In genomic region chr9:92717201-92718085, GRCh38 we compare ENCODE assay signal across 10 cellular contexts. TPM values are rescaled to one million over a fixed set of nuclear protein-coding genes. Genes with fewer than 3 reads are reported as not detected.
DNase-seq lines count a peak whose midpoint lies in the region; ATAC-seq and TF ChIP-seq lines count a peak whose summit lies in the region.
"Had no signal": no experiment of that assay in that cellular context is flagged by ENCODE, and none has a peak within 500 bp of the region (broad histone marks: within the 10 kb centered on the region; RNA-seq: fewer than 3 reads in every experiment).

No MANE protein-coding gene starts in this region.

- peak overlapping the region; percentile 34 for H3K27ac Mint-ChIP-seq in activated CD8-positive, alpha-beta T cell treated with anti-CD3 and anti-CD28 coated beads for 36 hours

- no peak overlapping the region for H3K4me2 ChIP-seq in trophoblast cell (ENCODE audit: low read length)

- H3K9ac ChIP-seq in trophoblast cell (ENCODE audit: low read length): no peak overlapping the region

- no peaks in the 10 kb centered on the region for H3K9me3 Mint-ChIP-seq in activated CD8-positive, alpha-beta T cell treated with anti-CD3 and anti-CD28 coated beads for 36 hours

- peaks cover 5% of the 10 kb centered on the region for H3K9me3 ChIP-seq in trophoblast cell (ENCODE audit: insufficient read depth, low read depth, low read length)

- no peak overlapping the region for H4K12ac ChIP-seq in trophoblast cell (ENCODE audit: low read depth, low read length)

- H3K4me1 Mint-ChIP-seq in activated CD8-positive, alpha-beta T cell treated with anti-CD3 and anti-CD28 coated beads for 36 hours (ENCODE audit: low read depth): peaks cover 8% of the 10 kb centered on the region

- H3K36me3 Mint-ChIP-seq in activated CD8-positive, alpha-beta T cell treated with anti-CD3 and anti-CD28 coated beads for 36 hours (ENCODE audit: low read depth): peaks cover 45% of the 10 kb centered on the region

- TF ChIP-seq CTCF in activated CD8-positive, alpha-beta T cell treated with anti-CD3 and anti-CD28 coated beads for 36 hours (IDR thresholded peaks at IDR 0.05): no peak

- intact Hi-C loops in activated CD8-positive, alpha-beta T cell treated with anti-CD3 and anti-CD28 coated beads for 36 hours (cut with micrococcal nuclease): loop anchor here (2.0 kb wide), 1 partner anchor 73 kb away; no protein-coding TSS in a partner anchor

- H3K4me3 ChIP-seq in trophoblast cell (ENCODE audit: low read depth, low read length): peak overlapping the region; percentile 25

- no peak overlapping the region for H4K91ac ChIP-seq in trophoblast cell (ENCODE audit: low read depth, low read length)

- H2BK5ac ChIP-seq in trophoblast cell (ENCODE audit: low read depth, low read length, poor library complexity): no peak overlapping the region

- no peak overlapping the region for H3K14ac ChIP-seq in trophoblast cell (ENCODE audit: low read length)

- no peaks in the 10 kb centered on the region for H3K27me3 ChIP-seq in trophoblast cell (ENCODE audit: insufficient read depth, low read length)

- H2BK12ac ChIP-seq in trophoblast cell (ENCODE audit: low read length): no peak overlapping the region

- H2BK120ac ChIP-seq in trophoblast cell (ENCODE audit: insufficient read depth, low read length, poor library complexity): no peak overlapping the region

- no peak overlapping the region for H2AK5ac ChIP-seq in trophoblast cell (ENCODE audit: low read length)

- POLR2A ChIA-PET in activated CD8-positive, alpha-beta T cell treated with anti-CD3 and anti-CD28 coated beads for 36 hours (lab: Charles Lee): interaction anchor here (1.1 to 1.3 kb wide), 2 partner anchors 29 to 47 kb away, joined by 3 read pairs; no protein-coding TSS in a partner anchor

- no CpG with 5 or more reads among the region's 21 CpGs for WGBS in trophoblast cell (ENCODE audit: extremely low coverage, insufficient coverage, insufficient read length)

- no peak overlapping the region for H3K4me3 Mint-ChIP-seq in activated CD8-positive, alpha-beta T cell treated with anti-CD3 and anti-CD28 coated beads for 36 hours

- H3K23ac ChIP-seq in trophoblast cell (ENCODE audit: low read length): no peak overlapping the region

- H3K18ac ChIP-seq in trophoblast cell (ENCODE audit: low read length): no peak overlapping the region

- no peak for DNase-seq in activated CD8-positive, alpha-beta T cell treated with anti-CD3 and anti-CD28 coated beads for 36 hours
- DNase-seq in trophoblast cell (no peak), putamen (ENCODE audit: low spot score) (no peak), DMS79 (lab: John Stamatoyannopoulos, UW) (no peak)
- DNase-seq: NCI-H774, SIG-M5 had no signal

- H3K79me1 ChIP-seq in trophoblast cell (ENCODE audit: low read length): no peaks in the 10 kb centered on the region

- CTCF ChIA-PET in activated CD8-positive, alpha-beta T cell treated with anti-CD3 and anti-CD28 coated beads for 36 hours (lab: Charles Lee): interaction anchor here (0.7 to 7.5 kb wide), 13 partner anchors 8 to 723 kb away, joined by 3 to 96 read pairs (median 4); partner anchors contain the start of gene BICD2

- no peak overlapping the region for H2AFZ ChIP-seq in trophoblast cell (ENCODE audit: insufficient read depth, low read length, poor library complexity)

- peak; percentile 46 for ATAC-seq in GM18498 (IDR thresholded peaks at IDR 0.05; ENCODE audit: unreplicated experiment)
- ATAC-seq in GM21717 (IDR thresholded peaks at IDR 0.05; ENCODE audit: unreplicated experiment): peak; percentile 67
- no peak for ATAC-seq in activated CD8-positive, alpha-beta T cell treated with anti-CD3 and anti-CD28 coated beads for 36 hours
- ATAC-seq in HG03159 (IDR thresholded peaks at IDR 0.05; ENCODE audit: unreplicated experiment): no peak

- peaks cover 90 to 94% of the 10 kb centered on the region in 2 experiments for H3K36me3 ChIP-seq in trophoblast cell (ENCODE audit: control insufficient read depth in 1 of 2, insufficient read depth in 2 of 2, low read length in 2 of 2)

- no peaks in the 10 kb centered on the region for H3K4me1 ChIP-seq in trophoblast cell (ENCODE audit: control insufficient read depth in 1 of 2, insufficient read depth in 2 of 2, low read length in 2 of 2)

- no peaks in the 10 kb centered on the region for H3K27me3 Mint-ChIP-seq in activated CD8-positive, alpha-beta T cell treated with anti-CD3 and anti-CD28 coated beads for 36 hours

- no peaks in the 10 kb centered on the region for H3K79me2 ChIP-seq in trophoblast cell (ENCODE audit: control insufficient read depth, insufficient read depth, low read length, poor library complexity)

- H3K4ac ChIP-seq in trophoblast cell (ENCODE audit: low read depth, low read length): no peak overlapping the region

- H4K8ac ChIP-seq in trophoblast cell (ENCODE audit: low read depth, low read length): no peak overlapping the region

- H3K27ac ChIP-seq in trophoblast cell (ENCODE audit: low read depth, low read length): no peak overlapping the region
- H3K27ac ChIP-seq: HL-60 had no signal

RNA-seq across cellular contexts. Expression of gene BICD2, which starts 47.2 kb away (rescaled TPM):
- 10 to 100 TPM; 14.2 to 16.8 TPM for total RNA-seq in activated CD8-positive, alpha-beta T cell treated with anti-CD3 and anti-CD28 coated beads for 36 hours
- 25.7 and 26.4 TPM in 2 replicates for polyA plus RNA-seq in trophoblast cell (2013)

RNA-seq across cellular contexts. Expression of gene IPPK, which starts 47.5 kb away (rescaled TPM):
- 10 to 100 TPM; 12.5 to 15.8 TPM for total RNA-seq in activated CD8-positive, alpha-beta T cell treated with anti-CD3 and anti-CD28 coated beads for 36 hours
- 7.8 and 8.4 TPM in 2 replicates for polyA plus RNA-seq in trophoblast cell (2013)

Comparison
In these comparisons a context has a peak if more than half of its experiments do, and no peak if none do; other contexts are left out.
1. ATAC-seq: peak in GM18498 (single experiment) and GM21717 (single experiment); none in activated CD8-positive, alpha-beta T cell treated with anti-CD3 and anti-CD28 coated beads for 36 hours (single experiment) and HG03159 (single experiment).